ENCODE assay signal across 25 cellular contexts in the genomic region with DNA sequence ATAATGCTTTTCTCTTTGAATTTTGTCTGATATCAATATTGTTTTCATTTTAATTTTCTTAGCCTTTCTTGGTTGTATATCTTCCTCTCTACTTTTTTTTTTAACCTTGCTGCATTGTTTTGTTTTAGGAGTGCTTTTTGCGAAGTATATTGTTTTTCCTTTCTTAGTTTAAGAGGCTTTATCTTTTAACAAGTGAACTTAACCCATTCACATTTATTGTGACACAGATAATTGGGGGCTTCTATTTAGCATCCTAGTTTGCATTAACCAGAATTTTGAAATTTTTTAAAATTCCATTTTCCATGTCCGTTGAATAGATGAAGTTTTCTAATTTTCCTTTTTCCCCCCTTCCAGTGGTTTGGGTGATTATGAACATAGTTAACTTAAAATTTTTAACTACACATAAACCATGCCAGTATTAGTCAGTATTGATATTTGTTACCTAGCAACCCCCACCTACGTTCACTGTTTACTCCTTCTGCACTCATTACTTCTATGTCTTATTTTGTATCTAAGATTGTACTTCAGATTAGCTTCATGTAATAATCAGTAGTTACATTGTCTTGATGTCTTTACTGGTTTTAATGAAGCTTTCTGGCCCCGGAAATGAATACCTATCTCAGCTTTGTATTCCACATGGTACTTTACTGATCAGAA. TPM values are rescaled to one million over a fixed set of nuclear protein-coding genes. Genes with fewer than 3 reads are reported as not detected.
DNase-seq lines count a peak whose midpoint lies in the region; ATAC-seq and TF ChIP-seq lines count a peak whose summit lies in the region.
"Had no signal": no experiment of that assay in that cellular context is flagged by ENCODE, and none has a peak within 500 bp of the region (broad histone marks: within the 10 kb centered on the region; RNA-seq: fewer than 3 reads in every experiment).

No MANE protein-coding gene starts in this region.

- H2AFZ ChIP-seq in GM23248, result no peak overlapping the region

- peaks cover 3% of the 10 kb centered on the region; the same call in 1 of the 2 replicates for H4K20me1 ChIP-seq in GM23248 (ENCODE audit: insufficient read depth)

- H3K4me2 ChIP-seq in GM23248 (ENCODE audit: unreplicated experiment), result no peak overlapping the region

- ATAC-seq in naive thymus-derived CD4-positive, alpha-beta T cell, result no peak
- no peak for ATAC-seq in stimulated activated memory B cell treated with anti-CD40 and anti-IgM and Interleukin-4, amounts not matched to agents 10 μg/mL and 1 μg/mL and 100 μg/mL, for 72 hours
- ATAC-seq: activated CD8-positive, alpha-beta memory T cell treated with anti-CD3 and anti-CD28 coated beads, Interleukin-2, amount 10 ng/mL, durations not matched to agents 7 days and 5 days; left ventricle myocardium superior; right lobe of liver had no signal

- POLR2A ChIA-PET in CD4-positive, alpha-beta memory T cell (lab: Charles Lee; ENCODE audit: partially characterized antibody), result no interaction called here
- POLR2A ChIA-PET in naive thymus-derived CD4-positive, alpha-beta T cell (lab: Charles Lee), result no interaction called here

- peaks cover 30% of the 10 kb centered on the region for H3K36me3 ChIP-seq in CD4-positive, alpha-beta memory T cell (ENCODE audit: insufficient read depth, low read length)
- peaks cover 29% of the 10 kb centered on the region for H3K36me3 ChIP-seq in GM23248 (ENCODE audit: low read depth)
- peaks cover 0 to 26% (median 15%) of the 10 kb centered on the region in 3 experiments for H3K36me3 ChIP-seq in naive thymus-derived CD4-positive, alpha-beta T cell (ENCODE audit: control insufficient read depth in 2 of 3, insufficient read depth in 3 of 3, low read length in 3 of 3)
- peaks cover 0 to 39% (median 11%) of the 10 kb centered on the region in 3 donors for H3K36me3 ChIP-seq in esophagus squamous epithelium

- H3K4me3 ChIP-seq in CD4-positive, alpha-beta memory T cell (ENCODE audit: low read length in 2 of 2), result no peak overlapping the region
- H3K4me3 ChIP-seq in GM23248 (no peak overlapping the region), esophagus squamous epithelium (no peak overlapping the region)
- H3K4me3 ChIP-seq in naive thymus-derived CD4-positive, alpha-beta T cell (ENCODE audit: low read length), result no peak overlapping the region
- H3K4me3 ChIP-seq: esophagus muscularis mucosa, right lobe of liver, spleen, transverse colon had no signal

- WGBS in GM23248 (ENCODE audit: low coverage in 1 of 2, low lambda C conversion rate in 2 of 2, missing lambda C conversion rate in 2 of 2), 2 experiments, result 80 to 84% methylated on average over 4 of the region's 4 CpGs
- WGBS in esophagus squamous epithelium, 2 donors, result 75 to 83% methylated on average over 4 of the region's 4 CpGs

- no peak overlapping the region for H3K27ac ChIP-seq in CD4-positive, alpha-beta memory T cell (ENCODE audit: low read depth, low read length)
- no peak overlapping the region for H3K27ac ChIP-seq in GM23248
- H3K27ac ChIP-seq in naive thymus-derived CD4-positive, alpha-beta T cell (ENCODE audit: low read depth, low read length), result no peak overlapping the region
- no peak overlapping the region for H3K27ac ChIP-seq in esophagus squamous epithelium
- H3K27ac ChIP-seq: esophagus muscularis mucosa, right lobe of liver, spleen, transverse colon had no signal

- H3F3A ChIP-seq in GM23248 (ENCODE audit: insufficient read depth), result peaks cover 55% of the 10 kb centered on the region

- no peaks in the 10 kb centered on the region for H3K27me3 Mint-ChIP-seq in CD4-positive, alpha-beta memory T cell
- H3K27me3 Mint-ChIP-seq in activated T-helper 2 cell treated with anti-CD3 and anti-CD28 coated beads, Interferon-gamma antibody, Interleukin-2, Interleukin-4, amounts not matched to agents 10 μg/mL and 5 μg/mL and 100 μg/mL, durations not matched to agents 14 hours and 24 hours and 36 hours (ENCODE audit: low read depth), result no peaks in the 10 kb centered on the region
- no peaks in the 10 kb centered on the region for H3K27me3 Mint-ChIP-seq in naive thymus-derived CD4-positive, alpha-beta T cell
- H3K27me3 Mint-ChIP-seq in stimulated activated memory B cell treated with anti-CD40 and anti-IgM and Interleukin-4, amounts not matched to agents 10 μg/mL and 1 μg/mL and 100 μg/mL, for 72 hours, result no peaks in the 10 kb centered on the region
- H3K27me3 Mint-ChIP-seq: activated CD8-positive, alpha-beta memory T cell treated with anti-CD3 and anti-CD28 coated beads, Interleukin-2, amount 10 ng/mL, durations not matched to agents 7 days and 5 days had no signal

- H3K9me2 ChIP-seq in GM23248 (ENCODE audit: insufficient read depth), result no peaks in the 10 kb centered on the region

- no peak overlapping the region for H3K9ac ChIP-seq in GM23248

- no peaks in the 10 kb centered on the region for H3K27me3 ChIP-seq in CD4-positive, alpha-beta memory T cell (ENCODE audit: insufficient read depth, low read length)
- no peaks in the 10 kb centered on the region for H3K27me3 ChIP-seq in GM23248 (replicated peaks; ENCODE audit: insufficient read depth)
- H3K27me3 ChIP-seq in naive thymus-derived CD4-positive, alpha-beta T cell (ENCODE audit: control insufficient read depth in 2 of 2, insufficient read depth in 2 of 2, low read length in 2 of 2), result no peaks in the 10 kb centered on the region
- H3K27me3 ChIP-seq in esophagus squamous epithelium, result no peaks in the 10 kb centered on the region
- H3K27me3 ChIP-seq: esophagus muscularis mucosa, right lobe of liver, spleen, transverse colon had no signal

- H3K9me3 ChIP-seq in CD4-positive, alpha-beta memory T cell (ENCODE audit: control insufficient read depth in 1 of 2, low read length in 2 of 2), result no peaks in the 10 kb centered on the region
- H3K9me3 ChIP-seq in GM23248 (ENCODE audit: low read depth), result no peaks in the 10 kb centered on the region
- H3K9me3 ChIP-seq in naive thymus-derived CD4-positive, alpha-beta T cell (ENCODE audit: control insufficient read depth in 2 of 3, low read length in 3 of 3), result no peaks in the 10 kb centered on the region
- no peaks in the 10 kb centered on the region for H3K9me3 ChIP-seq in esophagus squamous epithelium
- H3K9me3 ChIP-seq: esophagus muscularis mucosa, right lobe of liver, spleen, transverse colon had no signal

- DNase-seq in CD4-positive, alpha-beta memory T cell, result peak in 2 of 5 donors; percentile 2 to 12
- DNase-seq in GM23248 (peak; percentile 38), esophagus squamous epithelium (lab: John Stamatoyannopoulos, UW) (no peak)
- no peak for DNase-seq in activated T-helper 2 cell treated with anti-CD3 and anti-CD28 coated beads, Interferon-gamma antibody, Interleukin-2, Interleukin-4, amounts not matched to agents 10 μg/mL and 5 μg/mL and 100 μg/mL, durations not matched to agents 14 hours and 24 hours and 36 hours (ENCODE audit: low spot score)
- no peak for DNase-seq in naive thymus-derived CD4-positive, alpha-beta T cell
- DNase-seq in activated CD4-positive, alpha-beta T cell treated with anti-CD3 and anti-CD28 coated beads, Interleukin-2, amount 50 U/mL, for 1 hour, result no peak
- DNase-seq: activated CD8-positive, alpha-beta memory T cell treated with anti-CD3 and anti-CD28 coated beads, Interleukin-2, amount 10 ng/mL, durations not matched to agents 7 days and 5 days; C1 segment of cervical spinal cord; cerebellar nuclear complex; kidney; left ventricle myocardium superior; NCI-H1092 treated with DMSO at 0.1 percent for 48 hours; NCI-H1694 treated with DMSO at 0.1 percent for 48 hours; NCI-H446 treated with DMSO at 0.1 percent for 48 hours; NCI-H774; right lobe of liver; spleen; stimulated activated CD8-positive, alpha-beta memory T cell treated with anti-CD3 and anti-CD28 coated beads, Interleukin-4, amount 100 ng/mL, for 48 hours; SW 1271; T1000; transverse colon had no signal

- H3K4me1 ChIP-seq in CD4-positive, alpha-beta memory T cell (ENCODE audit: insufficient read depth, low read length), result peaks cover 35% of the 10 kb centered on the region
- H3K4me1 ChIP-seq in GM23248 (ENCODE audit: insufficient read depth), result peaks cover 43% of the 10 kb centered on the region
- no peaks in the 10 kb centered on the region for H3K4me1 ChIP-seq in naive thymus-derived CD4-positive, alpha-beta T cell (ENCODE audit: control insufficient read depth in 2 of 2, insufficient read depth in 2 of 2, low read length in 2 of 2)
- peaks cover 4 to 31% (median 5%) of the 10 kb centered on the region in 3 donors for H3K4me1 ChIP-seq in esophagus squamous epithelium

- TF ChIP-seq POLR2A in esophagus squamous epithelium (IDR thresholded peaks at IDR 0.05), result no peak

- peaks cover 18 to 58% of the 10 kb centered on the region in 2 donors for H3K36me3 Mint-ChIP-seq in CD4-positive, alpha-beta memory T cell
- peaks cover 57% of the 10 kb centered on the region for H3K36me3 Mint-ChIP-seq in activated T-helper 2 cell treated with anti-CD3 and anti-CD28 coated beads, Interferon-gamma antibody, Interleukin-2, Interleukin-4, amounts not matched to agents 10 μg/mL and 5 μg/mL and 100 μg/mL, durations not matched to agents 14 hours and 24 hours and 36 hours (ENCODE audit: low read depth)
- peaks cover 10 to 58% (median 25%) of the 10 kb centered on the region in 5 donors for H3K36me3 Mint-ChIP-seq in naive thymus-derived CD4-positive, alpha-beta T cell
- H3K36me3 Mint-ChIP-seq in stimulated activated memory B cell treated with anti-CD40 and anti-IgM and Interleukin-4, amounts not matched to agents 10 μg/mL and 1 μg/mL and 100 μg/mL, for 72 hours, result peaks cover 68% of the 10 kb centered on the region

- peaks cover 93% of the 10 kb centered on the region for H3K79me2 ChIP-seq in GM23248 (ENCODE audit: insufficient read depth)

- peaks cover 39 to 46% (median 42%) of the 10 kb centered on the region in 4 donors for H3K4me1 Mint-ChIP-seq in CD4-positive, alpha-beta memory T cell
- H3K4me1 Mint-ChIP-seq in activated T-helper 2 cell treated with anti-CD3 and anti-CD28 coated beads, Interferon-gamma antibody, Interleukin-2, Interleukin-4, amounts not matched to agents 10 μg/mL and 5 μg/mL and 100 μg/mL, durations not matched to agents 14 hours and 24 hours and 36 hours (ENCODE audit: low read depth), result peaks cover 19% of the 10 kb centered on the region
- peaks cover 13 to 58% (median 47%) of the 10 kb centered on the region in 7 donors for H3K4me1 Mint-ChIP-seq in naive thymus-derived CD4-positive, alpha-beta T cell
- H3K4me1 Mint-ChIP-seq in stimulated activated memory B cell treated with anti-CD40 and anti-IgM and Interleukin-4, amounts not matched to agents 10 μg/mL and 1 μg/mL and 100 μg/mL, for 72 hours, result peaks cover 31% of the 10 kb centered on the region

- intact Hi-C loops in CD4-positive, alpha-beta memory T cell (cut with micrococcal nuclease), result no loop called here
- intact Hi-C loops in activated T-helper 2 cell treated with anti-CD3 and anti-CD28 coated beads, Interferon-gamma antibody, Interleukin-2, Interleukin-4, amounts not matched to agents 10 μg/mL and 5 μg/mL and 100 μg/mL, durations not matched to agents 14 hours and 24 hours and 36 hours (cut with micrococcal nuclease), result no loop called here
- intact Hi-C loops in naive thymus-derived CD4-positive, alpha-beta T cell (cut with micrococcal nuclease), result no loop called here
- intact Hi-C loops in esophagus squamous epithelium (cut with DNase I), result no loop called here

- H3K27ac Mint-ChIP-seq in CD4-positive, alpha-beta memory T cell, result peak overlapping the region; percentile 38 to 65 (median 53)
- peak overlapping the region; percentile 10 for H3K27ac Mint-ChIP-seq in activated T-helper 2 cell treated with anti-CD3 and anti-CD28 coated beads, Interferon-gamma antibody, Interleukin-2, Interleukin-4, amounts not matched to agents 10 μg/mL and 5 μg/mL and 100 μg/mL, durations not matched to agents 14 hours and 24 hours and 36 hours
- peak overlapping the region in 5 of 9 donors; percentile 16 to 65 (median 26) for H3K27ac Mint-ChIP-seq in naive thymus-derived CD4-positive, alpha-beta T cell
- no peak overlapping the region for H3K27ac Mint-ChIP-seq in stimulated activated memory B cell treated with anti-CD40 and anti-IgM and Interleukin-4, amounts not matched to agents 10 μg/mL and 1 μg/mL and 100 μg/mL, for 72 hours
- H3K27ac Mint-ChIP-seq: activated CD8-positive, alpha-beta memory T cell treated with anti-CD3 and anti-CD28 coated beads, Interleukin-2, amount 10 ng/mL, durations not matched to agents 7 days and 5 days; activated T-helper 1 cell treated with anti-CD3 and anti-CD28 coated beads, Interleukin-12 subunit alpha, Interleukin-12 subunit beta, Interleukin-2, Interleukin-4 antibody, amounts not matched to agents 30 ng/mL and 10 ng/mL and 1 ng/mL, durations not matched to agents 14 hours and 24 hours and 36 hours; mesothelial cell of epicardium had no signal

- H3K4me3 Mint-ChIP-seq in CD4-positive, alpha-beta memory T cell, result peak overlapping the region in 3 of 8 donors; percentile 0 to 11 (median 3)
- H3K4me3 Mint-ChIP-seq in activated T-helper 2 cell treated with anti-CD3 and anti-CD28 coated beads, Interferon-gamma antibody, Interleukin-2, Interleukin-4, amounts not matched to agents 10 μg/mL and 5 μg/mL and 100 μg/mL, durations not matched to agents 14 hours and 24 hours and 36 hours (ENCODE audit: low read depth), result no peak overlapping the region
- no peak overlapping the region for H3K4me3 Mint-ChIP-seq in naive thymus-derived CD4-positive, alpha-beta T cell
- H3K4me3 Mint-ChIP-seq in stimulated activated memory B cell treated with anti-CD40 and anti-IgM and Interleukin-4, amounts not matched to agents 10 μg/mL and 1 μg/mL and 100 μg/mL, for 72 hours, result no peak overlapping the region
- H3K4me3 Mint-ChIP-seq: activated CD8-positive, alpha-beta memory T cell treated with anti-CD3 and anti-CD28 coated beads, Interleukin-2, amount 10 ng/mL, durations not matched to agents 7 days and 5 days; activated T-helper 1 cell treated with anti-CD3 and anti-CD28 coated beads, Interleukin-12 subunit alpha, Interleukin-12 subunit beta, Interleukin-2, Interleukin-4 antibody, amounts not matched to agents 30 ng/mL and 10 ng/mL and 1 ng/mL, durations not matched to agents 14 hours and 24 hours and 36 hours; mesothelial cell of epicardium had no signal

- CTCF ChIA-PET in CD4-positive, alpha-beta memory T cell (lab: Charles Lee; ENCODE audit: partially characterized antibody), result no interaction called here
- CTCF ChIA-PET in naive thymus-derived CD4-positive, alpha-beta T cell (lab: Charles Lee), result no interaction called here

- no peaks in the 10 kb centered on the region for H3K9me3 Mint-ChIP-seq in CD4-positive, alpha-beta memory T cell
- no peaks in the 10 kb centered on the region for H3K9me3 Mint-ChIP-seq in activated T-helper 2 cell treated with anti-CD3 and anti-CD28 coated beads, Interferon-gamma antibody, Interleukin-2, Interleukin-4, amounts not matched to agents 10 μg/mL and 5 μg/mL and 100 μg/mL, durations not matched to agents 14 hours and 24 hours and 36 hours
- H3K9me3 Mint-ChIP-seq in naive thymus-derived CD4-positive, alpha-beta T cell, result no peaks in the 10 kb centered on the region
- H3K9me3 Mint-ChIP-seq in stimulated activated memory B cell treated with anti-CD40 and anti-IgM and Interleukin-4, amounts not matched to agents 10 μg/mL and 1 μg/mL and 100 μg/mL, for 72 hours, result no peaks in the 10 kb centered on the region
- H3K9me3 Mint-ChIP-seq: activated T-helper 1 cell treated with anti-CD3 and anti-CD28 coated beads, Interleukin-12 subunit alpha, Interleukin-12 subunit beta, Interleukin-2, Interleukin-4 antibody, amounts not matched to agents 30 ng/mL and 10 ng/mL and 1 ng/mL, durations not matched to agents 14 hours and 24 hours and 36 hours had no signal

- no peak for TF ChIP-seq CTCF in esophagus squamous epithelium (IDR thresholded peaks at IDR 0.05)

- in situ Hi-C loops in GM23248 (cut with MboI), result no loop called here

RNA-seq across cellular contexts. Expression of a gene that starts 44.4 kb away (rescaled TPM):
- 100 to 1,000 TPM in 1 of 2 experiments, 10 to 100 TPM in 1; 99.3 to 103 TPM for total RNA-seq in CD4-positive, alpha-beta memory T cell
- 10 to 100 TPM in 1 of 2 donors, under 1 TPM in 1; 0.88 to 27.3 TPM for polyA plus RNA-seq in CD4-positive, alpha-beta memory T cell
- 13.1 and 18.1 TPM in 2 replicates for total RNA-seq in GM23248 (2014; rRNA removed; shearing (Covaris generic))
- 12.5 and 14.2 TPM in 2 replicates for polyA plus RNA-seq in GM23248 (2016; fragmentation: Nextera tagmentation; extraction: Ambion mirVana)
- 47.3 and 50.3 TPM in 2 replicates for total RNA-seq in activated T-helper 2 cell treated with anti-CD3 and anti-CD28 coated beads, Interferon-gamma antibody, Interleukin-2, Interleukin-4, amounts not matched to agents 10 μg/mL and 5 μg/mL and 100 μg/mL, durations not matched to agents 14 hours and 24 hours and 36 hours
- total RNA-seq in naive thymus-derived CD4-positive, alpha-beta T cell, result 100 to 1,000 TPM in 1 of 5 experiments, 10 to 100 TPM in 4; 46.9 to 110 (median 77.8) TPM
- polyA plus RNA-seq in naive thymus-derived CD4-positive, alpha-beta T cell, result 10 to 100 TPM; 13.4 to 19.8 TPM
- 10 to 100 TPM; 12.3 to 34.0 (median 18.5) TPM for total RNA-seq in esophagus squamous epithelium
